1 cellular context compared by ENCODE assay signal in genomic region chr12:26768611-26769603, GRCh38.
A peak's percentile ranks its signal among the peaks of the same experiment; 100 is the strongest.
TF ChIP-seq lines count a peak whose summit lies in the region.

No MANE protein-coding gene starts in this region.

TF ChIP-seq in HepG2, 621 proteins besides CTCF, POLR2A, EP300 and RAD21 (continued from another document and continues in another):
- TF ChIP-seq HOXA9 (CRISPR knock-in tag; IDR thresholded peaks at IDR 0.05; ENCODE audit: borderline replicate concordance) (no peak), RBFOX2 (IDR thresholded peaks at IDR 0.05; ENCODE audit: low read depth, low read length) (no peak), ZNF431 (CRISPR knock-in tag; IDR thresholded peaks at IDR 0.05; ENCODE audit: borderline replicate concordance, low read depth) (no peak; the same call in 1 of the 2 replicates), ZNF746 (CRISPR knock-in tag; IDR thresholded peaks at IDR 0.05) (no peak; the same call in 1 of the 2 replicates), SP2 (CRISPR knock-in tag; IDR thresholded peaks at IDR 0.05) (no peak), NFYC (CRISPR knock-in tag; IDR thresholded peaks at IDR 0.05) (0 out of 2 replicates have a peak, but pooled peaks have one; percentile 21), MYNN (CRISPR knock-in tag; IDR thresholded peaks at IDR 0.05; ENCODE audit: low read depth) (no peak), SNAPC5 (CRISPR knock-in tag; IDR thresholded peaks at IDR 0.05; ENCODE audit: borderline replicate concordance) (no peak), CEBPB (IDR thresholded peaks at IDR 0.05; ENCODE audit: borderline replicate concordance, low read depth, low read length) (peak; percentile 42; the same call in 1 of the 2 replicates), NFYB (CRISPR knock-in tag; IDR thresholded peaks at IDR 0.05) (no peak; the same call in 1 of the 2 replicates), ZNF335 (CRISPR knock-in tag; IDR thresholded peaks at IDR 0.05) (peak; percentile 88), ZKSCAN1 (IDR thresholded peaks at IDR 0.05; ENCODE audit: low read length) (no peak), ZNF329 (CRISPR knock-in tag; IDR thresholded peaks at IDR 0.05; ENCODE audit: low read depth) (no peak), SIN3B (IDR thresholded peaks at IDR 0.05; ENCODE audit: low read length) (no peak), ZNF841 (CRISPR knock-in tag; IDR thresholded peaks at IDR 0.05; ENCODE audit: borderline replicate concordance) (no peak), GLI4 (CRISPR knock-in tag; IDR thresholded peaks at IDR 0.05; ENCODE audit: borderline replicate concordance) (no peak), CHD4 (IDR thresholded peaks at IDR 0.05; ENCODE audit: borderline replicate concordance, low read length) (peak; percentile 75; the same call in 1 of the 2 replicates), STAG1 (CRISPR knock-in tag; IDR thresholded peaks at IDR 0.05) (peak; percentile 24; the same call in 1 of the 2 replicates), TCF12 (IDR thresholded peaks at IDR 0.05) (no peak), TCF12 (CRISPR knock-in tag; IDR thresholded peaks at IDR 0.05) (peak; percentile 94), CREB1 (IDR thresholded peaks at IDR 0.05) (no peak), CREB1 (CRISPR knock-in tag; IDR thresholded peaks at IDR 0.05) (peak; percentile 89), MEIS1 (CRISPR knock-in tag; IDR thresholded peaks at IDR 0.05; ENCODE audit: borderline replicate concordance) (no peak), ZNF343 (CRISPR knock-in tag; IDR thresholded peaks at IDR 0.05) (no peak), PHF21A (CRISPR knock-in tag; IDR thresholded peaks at IDR 0.05) (peak; percentile 96), ZNF569 (CRISPR knock-in tag; IDR thresholded peaks at IDR 0.05; ENCODE audit: borderline replicate concordance) (no peak), FLYWCH1 (CRISPR knock-in tag; IDR thresholded peaks at IDR 0.05) (no peak), ARNT2 (CRISPR knock-in tag; IDR thresholded peaks at IDR 0.05; ENCODE audit: low read depth) (no peak), HINFP (CRISPR knock-in tag; IDR thresholded peaks at IDR 0.05; ENCODE audit: low read depth) (no peak), ZNF543 (CRISPR knock-in tag; IDR thresholded peaks at IDR 0.05) (no peak), ZFP62 (CRISPR knock-in tag; IDR thresholded peaks at IDR 0.05) (no peak), ZSCAN29 (CRISPR knock-in tag; conservative IDR thresholded peaks at IDR 0.05) (no peak)
- TF ChIP-seq, protein P1, sequence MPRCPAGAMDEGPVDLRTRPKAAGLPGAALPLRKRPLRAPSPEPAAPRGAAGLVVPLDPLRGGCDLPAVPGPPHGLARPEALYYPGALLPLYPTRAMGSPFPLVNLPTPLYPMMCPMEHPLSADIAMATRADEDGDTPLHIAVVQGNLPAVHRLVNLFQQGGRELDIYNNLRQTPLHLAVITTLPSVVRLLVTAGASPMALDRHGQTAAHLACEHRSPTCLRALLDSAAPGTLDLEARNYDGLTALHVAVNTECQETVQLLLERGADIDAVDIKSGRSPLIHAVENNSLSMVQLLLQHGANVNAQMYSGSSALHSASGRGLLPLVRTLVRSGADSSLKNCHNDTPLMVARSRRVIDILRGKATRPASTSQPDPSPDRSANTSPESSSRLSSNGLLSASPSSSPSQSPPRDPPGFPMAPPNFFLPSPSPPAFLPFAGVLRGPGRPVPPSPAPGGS (CRISPR knock-in tag; IDR thresholded peaks at IDR 0.05): no peak
- TF ChIP-seq, protein P2, sequence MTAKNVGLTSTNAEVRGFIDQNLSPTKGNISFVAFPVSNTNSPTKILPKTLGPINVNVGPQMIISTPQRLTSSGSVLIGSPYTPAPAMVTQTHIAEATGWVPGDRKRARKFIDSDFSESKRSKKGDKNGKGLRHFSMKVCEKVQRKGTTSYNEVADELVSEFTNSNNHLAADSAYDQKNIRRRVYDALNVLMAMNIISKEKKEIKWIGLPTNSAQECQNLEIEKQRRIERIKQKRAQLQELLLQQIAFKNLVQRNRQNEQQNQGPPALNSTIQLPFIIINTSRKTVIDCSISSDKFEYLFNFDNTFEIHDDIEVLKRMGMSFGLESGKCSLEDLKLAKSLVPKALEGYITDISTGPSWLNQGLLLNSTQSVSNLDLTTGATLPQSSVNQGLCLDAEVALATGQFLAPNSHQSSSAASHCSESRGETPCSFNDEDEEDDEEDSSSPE (CRISPR knock-in tag; IDR thresholded peaks at IDR 0.05): no peak
- TF ChIP-seq, protein P3, sequence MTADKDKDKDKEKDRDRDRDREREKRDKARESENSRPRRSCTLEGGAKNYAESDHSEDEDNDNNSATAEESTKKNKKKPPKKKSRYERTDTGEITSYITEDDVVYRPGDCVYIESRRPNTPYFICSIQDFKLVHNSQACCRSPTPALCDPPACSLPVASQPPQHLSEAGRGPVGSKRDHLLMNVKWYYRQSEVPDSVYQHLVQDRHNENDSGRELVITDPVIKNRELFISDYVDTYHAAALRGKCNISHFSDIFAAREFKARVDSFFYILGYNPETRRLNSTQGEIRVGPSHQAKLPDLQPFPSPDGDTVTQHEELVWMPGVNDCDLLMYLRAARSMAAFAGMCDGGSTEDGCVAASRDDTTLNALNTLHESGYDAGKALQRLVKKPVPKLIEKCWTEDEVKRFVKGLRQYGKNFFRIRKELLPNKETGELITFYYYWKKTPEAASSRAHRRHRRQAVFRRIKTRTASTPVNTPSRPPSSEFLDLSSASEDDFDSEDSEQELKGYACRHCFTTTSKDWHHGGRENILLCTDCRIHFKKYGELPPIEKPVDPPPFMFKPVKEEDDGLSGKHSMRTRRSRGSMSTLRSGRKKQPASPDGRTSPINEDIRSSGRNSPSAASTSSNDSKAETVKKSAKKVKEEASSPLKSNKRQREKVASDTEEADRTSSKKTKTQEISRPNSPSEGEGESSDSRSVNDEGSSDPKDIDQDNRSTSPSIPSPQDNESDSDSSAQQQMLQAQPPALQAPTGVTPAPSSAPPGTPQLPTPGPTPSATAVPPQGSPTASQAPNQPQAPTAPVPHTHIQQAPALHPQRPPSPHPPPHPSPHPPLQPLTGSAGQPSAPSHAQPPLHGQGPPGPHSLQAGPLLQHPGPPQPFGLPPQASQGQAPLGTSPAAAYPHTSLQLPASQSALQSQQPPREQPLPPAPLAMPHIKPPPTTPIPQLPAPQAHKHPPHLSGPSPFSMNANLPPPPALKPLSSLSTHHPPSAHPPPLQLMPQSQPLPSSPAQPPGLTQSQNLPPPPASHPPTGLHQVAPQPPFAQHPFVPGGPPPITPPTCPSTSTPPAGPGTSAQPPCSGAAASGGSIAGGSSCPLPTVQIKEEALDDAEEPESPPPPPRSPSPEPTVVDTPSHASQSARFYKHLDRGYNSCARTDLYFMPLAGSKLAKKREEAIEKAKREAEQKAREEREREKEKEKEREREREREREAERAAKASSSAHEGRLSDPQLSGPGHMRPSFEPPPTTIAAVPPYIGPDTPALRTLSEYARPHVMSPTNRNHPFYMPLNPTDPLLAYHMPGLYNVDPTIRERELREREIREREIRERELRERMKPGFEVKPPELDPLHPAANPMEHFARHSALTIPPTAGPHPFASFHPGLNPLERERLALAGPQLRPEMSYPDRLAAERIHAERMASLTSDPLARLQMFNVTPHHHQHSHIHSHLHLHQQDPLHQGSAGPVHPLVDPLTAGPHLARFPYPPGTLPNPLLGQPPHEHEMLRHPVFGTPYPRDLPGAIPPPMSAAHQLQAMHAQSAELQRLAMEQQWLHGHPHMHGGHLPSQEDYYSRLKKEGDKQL (CRISPR knock-in tag; IDR thresholded peaks at IDR 0.05; ENCODE audit: low read depth): peak; percentile 100
- TF ChIP-seq, protein P4, sequence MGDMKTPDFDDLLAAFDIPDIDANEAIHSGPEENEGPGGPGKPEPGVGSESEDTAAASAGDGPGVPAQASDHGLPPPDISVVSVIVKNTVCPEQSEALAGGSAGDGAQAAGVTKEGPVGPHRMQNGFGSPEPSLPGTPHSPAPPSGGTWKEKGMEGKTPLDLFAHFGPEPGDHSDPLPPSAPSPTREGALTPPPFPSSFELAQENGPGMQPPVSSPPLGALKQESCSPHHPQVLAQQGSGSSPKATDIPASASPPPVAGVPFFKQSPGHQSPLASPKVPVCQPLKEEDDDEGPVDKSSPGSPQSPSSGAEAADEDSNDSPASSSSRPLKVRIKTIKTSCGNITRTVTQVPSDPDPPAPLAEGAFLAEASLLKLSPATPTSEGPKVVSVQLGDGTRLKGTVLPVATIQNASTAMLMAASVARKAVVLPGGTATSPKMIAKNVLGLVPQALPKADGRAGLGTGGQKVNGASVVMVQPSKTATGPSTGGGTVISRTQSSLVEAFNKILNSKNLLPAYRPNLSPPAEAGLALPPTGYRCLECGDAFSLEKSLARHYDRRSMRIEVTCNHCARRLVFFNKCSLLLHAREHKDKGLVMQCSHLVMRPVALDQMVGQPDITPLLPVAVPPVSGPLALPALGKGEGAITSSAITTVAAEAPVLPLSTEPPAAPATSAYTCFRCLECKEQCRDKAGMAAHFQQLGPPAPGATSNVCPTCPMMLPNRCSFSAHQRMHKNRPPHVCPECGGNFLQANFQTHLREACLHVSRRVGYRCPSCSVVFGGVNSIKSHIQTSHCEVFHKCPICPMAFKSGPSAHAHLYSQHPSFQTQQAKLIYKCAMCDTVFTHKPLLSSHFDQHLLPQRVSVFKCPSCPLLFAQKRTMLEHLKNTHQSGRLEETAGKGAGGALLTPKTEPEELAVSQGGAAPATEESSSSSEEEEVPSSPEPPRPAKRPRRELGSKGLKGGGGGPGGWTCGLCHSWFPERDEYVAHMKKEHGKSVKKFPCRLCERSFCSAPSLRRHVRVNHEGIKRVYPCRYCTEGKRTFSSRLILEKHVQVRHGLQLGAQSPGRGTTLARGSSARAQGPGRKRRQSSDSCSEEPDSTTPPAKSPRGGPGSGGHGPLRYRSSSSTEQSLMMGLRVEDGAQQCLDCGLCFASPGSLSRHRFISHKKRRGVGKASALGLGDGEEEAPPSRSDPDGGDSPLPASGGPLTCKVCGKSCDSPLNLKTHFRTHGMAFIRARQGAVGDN (CRISPR knock-in tag; IDR thresholded peaks at IDR 0.05): no peak
- TF ChIP-seq, protein P5, sequence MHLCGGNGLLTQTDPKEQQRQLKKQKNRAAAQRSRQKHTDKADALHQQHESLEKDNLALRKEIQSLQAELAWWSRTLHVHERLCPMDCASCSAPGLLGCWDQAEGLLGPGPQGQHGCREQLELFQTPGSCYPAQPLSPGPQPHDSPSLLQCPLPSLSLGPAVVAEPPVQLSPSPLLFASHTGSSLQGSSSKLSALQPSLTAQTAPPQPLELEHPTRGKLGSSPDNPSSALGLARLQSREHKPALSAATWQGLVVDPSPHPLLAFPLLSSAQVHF (CRISPR knock-in tag; IDR thresholded peaks at IDR 0.05): no peak
- TF ChIP-seq, protein P6, sequence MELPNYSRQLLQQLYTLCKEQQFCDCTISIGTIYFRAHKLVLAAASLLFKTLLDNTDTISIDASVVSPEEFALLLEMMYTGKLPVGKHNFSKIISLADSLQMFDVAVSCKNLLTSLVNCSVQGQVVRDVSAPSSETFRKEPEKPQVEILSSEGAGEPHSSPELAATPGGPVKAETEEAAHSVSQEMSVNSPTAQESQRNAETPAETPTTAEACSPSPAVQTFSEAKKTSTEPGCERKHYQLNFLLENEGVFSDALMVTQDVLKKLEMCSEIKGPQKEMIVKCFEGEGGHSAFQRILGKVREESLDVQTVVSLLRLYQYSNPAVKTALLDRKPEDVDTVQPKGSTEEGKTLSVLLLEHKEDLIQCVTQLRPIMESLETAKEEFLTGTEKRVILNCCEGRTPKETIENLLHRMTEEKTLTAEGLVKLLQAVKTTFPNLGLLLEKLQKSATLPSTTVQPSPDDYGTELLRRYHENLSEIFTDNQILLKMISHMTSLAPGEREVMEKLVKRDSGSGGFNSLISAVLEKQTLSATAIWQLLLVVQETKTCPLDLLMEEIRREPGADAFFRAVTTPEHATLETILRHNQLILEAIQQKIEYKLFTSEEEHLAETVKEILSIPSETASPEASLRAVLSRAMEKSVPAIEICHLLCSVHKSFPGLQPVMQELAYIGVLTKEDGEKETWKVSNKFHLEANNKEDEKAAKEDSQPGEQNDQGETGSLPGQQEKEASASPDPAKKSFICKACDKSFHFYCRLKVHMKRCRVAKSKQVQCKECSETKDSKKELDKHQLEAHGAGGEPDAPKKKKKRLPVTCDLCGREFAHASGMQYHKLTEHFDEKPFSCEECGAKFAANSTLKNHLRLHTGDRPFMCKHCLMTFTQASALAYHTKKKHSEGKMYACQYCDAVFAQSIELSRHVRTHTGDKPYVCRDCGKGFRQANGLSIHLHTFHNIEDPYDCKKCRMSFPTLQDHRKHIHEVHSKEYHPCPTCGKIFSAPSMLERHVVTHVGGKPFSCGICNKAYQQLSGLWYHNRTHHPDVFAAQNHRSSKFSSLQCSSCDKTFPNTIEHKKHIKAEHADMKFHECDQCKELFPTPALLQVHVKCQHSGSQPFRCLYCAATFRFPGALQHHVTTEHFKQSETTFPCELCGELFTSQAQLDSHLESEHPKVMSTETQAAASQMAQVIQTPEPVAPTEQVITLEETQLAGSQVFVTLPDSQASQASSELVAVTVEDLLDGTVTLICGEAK (IDR thresholded peaks at IDR 0.05): no peak
- TF ChIP-seq, protein P6 (CRISPR knock-in tag; IDR thresholded peaks at IDR 0.05): peak; percentile 40; the same call in 1 of the 2 replicates
